In the genomic region with DNA sequence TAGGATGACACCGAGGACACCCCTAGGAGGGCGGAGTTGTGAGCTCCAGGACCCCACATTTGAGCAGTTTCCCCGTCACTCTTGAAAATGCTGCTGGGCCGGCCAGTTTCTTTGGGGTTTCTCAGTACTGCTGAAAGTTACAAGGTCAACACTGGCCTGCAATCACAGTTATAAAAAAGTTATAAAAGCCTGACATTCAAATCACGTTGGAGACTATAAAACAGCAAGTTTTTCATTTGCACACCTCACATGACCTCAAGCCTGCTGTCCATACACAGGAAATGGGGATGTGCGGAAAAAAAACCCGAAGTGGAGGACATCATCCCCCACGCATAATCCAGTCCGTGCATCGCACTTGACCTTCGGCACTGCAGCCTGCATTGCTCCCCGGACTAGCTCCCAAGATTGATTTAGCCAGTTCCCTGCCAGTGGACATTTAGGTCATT, we compare ENCODE assay signal across 12 cellular contexts. TPM values are rescaled to one million over a fixed set of nuclear protein-coding genes. Genes with fewer than 3 reads are reported as not detected.
DNase-seq lines count a peak whose midpoint lies in the region; ATAC-seq and TF ChIP-seq lines count a peak whose summit lies in the region.
"Had no signal": no experiment of that assay in that cellular context is flagged by ENCODE, and none has a peak within 500 bp of the region (broad histone marks: within the 10 kb centered on the region; RNA-seq: fewer than 3 reads in every experiment).

No MANE protein-coding gene starts in this region.

- H3K27me3 Mint-ChIP-seq in CD4-positive, CD25-positive, alpha-beta regulatory T cell, result no peaks in the 10 kb centered on the region
- no peaks in the 10 kb centered on the region for H3K27me3 Mint-ChIP-seq in activated T-helper 17 cell treated with anti-CD3 and anti-CD28 coated beads, Interleukin-2, amount 50 U/mL, for 72 hours
- H3K27me3 Mint-ChIP-seq in progenitor cell of endocrine pancreas, result no peaks in the 10 kb centered on the region
- H3K27me3 Mint-ChIP-seq: activated naive CD8-positive, alpha-beta T cell treated with anti-CD3 and anti-CD28 coated beads for 36 hours had no signal

- H3K27ac Mint-ChIP-seq in CD4-positive, CD25-positive, alpha-beta regulatory T cell, result peak overlapping the region; percentile 17 to 95 (median 73)
- peak overlapping the region; percentile 62 for H3K27ac Mint-ChIP-seq in activated T-helper 17 cell treated with anti-CD3 and anti-CD28 coated beads, Interleukin-2, amount 50 U/mL, for 72 hours
- H3K27ac Mint-ChIP-seq in progenitor cell of endocrine pancreas, result peak overlapping the region; percentile 49
- H3K27ac Mint-ChIP-seq: activated naive CD8-positive, alpha-beta T cell treated with anti-CD3 and anti-CD28 coated beads for 36 hours had no signal

- H3K27me3 ChIP-seq in CD4-positive, CD25-positive, alpha-beta regulatory T cell (ENCODE audit: control insufficient read depth, insufficient read depth, low read length), result no peaks in the 10 kb centered on the region
- no peaks in the 10 kb centered on the region for H3K27me3 ChIP-seq in layer of hippocampus (ENCODE audit: control insufficient read depth, insufficient read depth, low read length)
- H3K27me3 ChIP-seq: thyroid gland had no signal

- no peak for TF ChIP-seq CTCF in progenitor cell of endocrine pancreas (IDR thresholded peaks at IDR 0.05; ENCODE audit: unreplicated experiment)

- peaks cover 3% of the 10 kb centered on the region for H3K36me3 Mint-ChIP-seq in CD4-positive, CD25-positive, alpha-beta regulatory T cell
- H3K36me3 Mint-ChIP-seq in activated T-helper 17 cell treated with anti-CD3 and anti-CD28 coated beads, Interleukin-2, amount 50 U/mL, for 72 hours (ENCODE audit: low read depth), result no peaks in the 10 kb centered on the region
- peaks cover 10% of the 10 kb centered on the region for H3K36me3 Mint-ChIP-seq in progenitor cell of endocrine pancreas (ENCODE audit: insufficient read depth)

- H3K27ac ChIP-seq in CD4-positive, CD25-positive, alpha-beta regulatory T cell (ENCODE audit: insufficient read depth, low read length, poor library complexity, severe bottlenecking), result no peak overlapping the region
- peak overlapping the region; percentile 43 for H3K27ac ChIP-seq in layer of hippocampus (ENCODE audit: low read depth, low read length)

- H3K9me3 ChIP-seq in CD4-positive, CD25-positive, alpha-beta regulatory T cell (ENCODE audit: control insufficient read depth in 2 of 2, low read length in 2 of 2), result no peaks in the 10 kb centered on the region
- H3K9me3 ChIP-seq: thyroid gland had no signal

- peaks cover 4 to 86% (median 31%) of the 10 kb centered on the region in 4 donors for H3K4me1 Mint-ChIP-seq in CD4-positive, CD25-positive, alpha-beta regulatory T cell
- H3K4me1 Mint-ChIP-seq in activated T-helper 17 cell treated with anti-CD3 and anti-CD28 coated beads, Interleukin-2, amount 50 U/mL, for 72 hours, result peaks cover 21% of the 10 kb centered on the region
- peaks cover 2% of the 10 kb centered on the region for H3K4me1 Mint-ChIP-seq in progenitor cell of endocrine pancreas (ENCODE audit: low read depth)

- H3K4me3 ChIP-seq in CD4-positive, CD25-positive, alpha-beta regulatory T cell (ENCODE audit: low read depth, low read length), result no peak overlapping the region
- H3K4me3 ChIP-seq: thyroid gland had no signal

- ATAC-seq in CD4-positive, CD25-positive, alpha-beta regulatory T cell (ENCODE audit: low read depth in 2 of 2), result no peak
- no peak for ATAC-seq in activated T-helper 17 cell treated with anti-CD3 and anti-CD28 coated beads, Interleukin-2, amount 50 U/mL, for 72 hours (replicated peaks)

- peaks cover 0 to 3% (median 0%) of the 10 kb centered on the region in 7 donors for H3K9me3 Mint-ChIP-seq in CD4-positive, CD25-positive, alpha-beta regulatory T cell
- H3K9me3 Mint-ChIP-seq in activated T-helper 17 cell treated with anti-CD3 and anti-CD28 coated beads, Interleukin-2, amount 50 U/mL, for 72 hours, result no peaks in the 10 kb centered on the region
- H3K9me3 Mint-ChIP-seq in progenitor cell of endocrine pancreas (ENCODE audit: low read depth), result peaks cover 3% of the 10 kb centered on the region

- no peaks in the 10 kb centered on the region for H3K36me3 ChIP-seq in CD4-positive, CD25-positive, alpha-beta regulatory T cell (ENCODE audit: control insufficient read depth, insufficient read depth, low read length)
- H3K36me3 ChIP-seq: thyroid gland had no signal

- DNase-seq in CD4-positive, CD25-positive, alpha-beta regulatory T cell, result no peak
- no peak for DNase-seq in progenitor cell of endocrine pancreas (ENCODE audit: low spot score, unreplicated experiment)
- DNase-seq in activated CD4-positive, alpha-beta T cell treated with anti-CD3 and anti-CD28 coated beads for 1 hour, result no peak
- no peak for DNase-seq in CD1c-positive myeloid dendritic cell (ENCODE audit: extremely low spot score)
- no peak for DNase-seq in DMS53 (lab: John Stamatoyannopoulos, UW)
- DNase-seq in HUDEP-2 (lab: John Stamatoyannopoulos, UW; ENCODE audit: unreplicated experiment in 76 of 76), result no peak
- DNase-seq: activated naive CD8-positive, alpha-beta T cell treated with anti-CD3 and anti-CD28 coated beads for 36 hours; NCI-H1694; stimulated activated CD4-positive, alpha-beta T cell treated with anti-CD3 and anti-CD28 coated beads, Interleukin-1b, Interleukin-23, amount 100 ng/mL, for 48 hours; thyroid gland had no signal

- no peak overlapping the region for H3K4me3 Mint-ChIP-seq in CD4-positive, CD25-positive, alpha-beta regulatory T cell
- H3K4me3 Mint-ChIP-seq in activated T-helper 17 cell treated with anti-CD3 and anti-CD28 coated beads, Interleukin-2, amount 50 U/mL, for 72 hours, result no peak overlapping the region
- no peak overlapping the region for H3K4me3 Mint-ChIP-seq in progenitor cell of endocrine pancreas (ENCODE audit: low read depth)
- H3K4me3 Mint-ChIP-seq: activated naive CD8-positive, alpha-beta T cell treated with anti-CD3 and anti-CD28 coated beads for 36 hours had no signal

- H3K4me1 ChIP-seq in CD4-positive, CD25-positive, alpha-beta regulatory T cell (ENCODE audit: control insufficient read depth, insufficient read depth, low read length, poor library complexity, severe bottlenecking), result peaks cover 18% of the 10 kb centered on the region

RNA-seq across cellular contexts. Expression of gene DNM2, which starts 27.0 kb away (rescaled TPM):
- 269 TPM for total RNA-seq in CD4-positive, CD25-positive, alpha-beta regulatory T cell
- 10 to 100 TPM; 61.8 to 63.6 (median 62.8) TPM for polyA plus RNA-seq in CD4-positive, CD25-positive, alpha-beta regulatory T cell
- 100 to 1,000 TPM; 185 to 209 TPM for total RNA-seq in activated T-helper 17 cell treated with anti-CD3 and anti-CD28 coated beads, Interleukin-2, amount 50 U/mL, for 72 hours
- 124 and 127 TPM in 2 replicates for total RNA-seq in progenitor cell of endocrine pancreas

RNA-seq across cellular contexts. Expression of gene QTRT1, which starts 43.6 kb away (rescaled TPM):
- total RNA-seq in CD4-positive, CD25-positive, alpha-beta regulatory T cell, result 37.2 TPM
- 10 to 100 TPM; 30.6 to 43.7 (median 36.9) TPM for polyA plus RNA-seq in CD4-positive, CD25-positive, alpha-beta regulatory T cell
- total RNA-seq in activated T-helper 17 cell treated with anti-CD3 and anti-CD28 coated beads, Interleukin-2, amount 50 U/mL, for 72 hours, result 10 to 100 TPM; 36.9 to 61.3 TPM
- total RNA-seq in progenitor cell of endocrine pancreas, result 53.9 and 59.3 TPM in 2 replicates
